ENCODE assay signal across 26 cellular contexts in the genomic region with DNA sequence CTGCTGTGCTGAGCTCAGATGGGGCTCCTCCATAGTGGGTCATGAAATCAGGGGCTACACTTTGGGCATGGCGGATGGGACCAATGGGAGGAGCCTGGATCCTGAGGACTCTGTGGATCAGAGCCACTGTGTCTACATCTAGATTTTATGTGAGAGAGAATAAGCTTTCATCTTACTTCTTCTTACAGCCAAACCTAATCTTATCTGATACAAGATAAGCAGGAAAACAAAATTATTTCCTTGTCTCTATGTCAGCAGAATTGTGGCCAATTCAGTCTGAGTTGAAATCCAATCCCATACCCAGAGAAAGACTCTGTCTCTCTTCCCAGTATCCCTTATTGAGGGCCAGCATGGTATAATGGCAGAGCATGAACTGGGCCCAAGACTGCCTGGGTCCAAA.
"Had no signal": no experiment of that assay in that cellular context is flagged by ENCODE, and none has a peak within 500 bp of the region (broad histone marks: within the 10 kb centered on the region; RNA-seq: fewer than 3 reads in every experiment).

No MANE protein-coding gene starts in this region.

- H3K36me3 Mint-ChIP-seq: naive B cell; natural killer cell; stimulated activated naive B cell treated with anti-CD40 and anti-IgM and Interleukin-4, amounts not matched to agents 10 μg/mL and 1 μg/mL and 100 μg/mL, for 72 hours had no signal

- H3K4me1 Mint-ChIP-seq: naive B cell, natural killer cell, nephron progenitor cell had no signal

- H3K27me3 ChIP-seq: left lung, right atrium auricular region, right lobe of liver, stomach, suprapubic skin, tibial artery, upper lobe of right lung had no signal

- H3K36me3 ChIP-seq: left lung, right atrium auricular region, right lobe of liver, stomach, suprapubic skin, thoracic aorta, tibial artery, upper lobe of right lung had no signal

- H3K4me3 ChIP-seq: left lung, lung, right atrium auricular region, right lobe of liver, stomach, suprapubic skin, thoracic aorta, tibial artery, upper lobe of right lung had no signal

- H2AFZ ChIP-seq: parathyroid adenoma had no signal

- ATAC-seq: left cardiac atrium; left lung; natural killer cell; right lobe of liver; stimulated activated naive B cell treated with anti-CD40 and anti-IgM and Interleukin-4, amounts not matched to agents 10 μg/mL and 1 μg/mL and 100 μg/mL, for 72 hours; stimulated activated naive CD8-positive, alpha-beta T cell treated with anti-CD3 and anti-CD28 coated beads, Interleukin-15, Interleukin-2, amounts not matched to agents 100 U/mL and 50 U/mL, for 24 hours; upper lobe of right lung had no signal

- FAIRE-seq: keratinocyte, urothelium cell line had no signal

- H3K27ac Mint-ChIP-seq: naive B cell; natural killer cell; nephron progenitor cell; stimulated activated naive B cell treated with anti-CD40 and anti-IgM and Interleukin-4, amounts not matched to agents 10 μg/mL and 1 μg/mL and 100 μg/mL, for 72 hours had no signal

- H3K79me2 ChIP-seq: parathyroid adenoma had no signal

- H3K9ac ChIP-seq: parathyroid adenoma had no signal

- H3K27ac ChIP-seq: left lung, parathyroid adenoma, right atrium auricular region, right lobe of liver, stomach, suprapubic skin, thoracic aorta, tibial artery, upper lobe of right lung had no signal

- H3K27me3 Mint-ChIP-seq: naive B cell; stimulated activated naive B cell treated with anti-CD40 and anti-IgM and Interleukin-4, amounts not matched to agents 10 μg/mL and 1 μg/mL and 100 μg/mL, for 72 hours had no signal

- H3K9me3 ChIP-seq: left lung, right atrium auricular region, right lobe of liver, stomach, suprapubic skin, thoracic aorta, tibial artery, upper lobe of right lung had no signal

- H3K4me1 ChIP-seq: left lung, parathyroid adenoma, right atrium auricular region, right lobe of liver, stomach, suprapubic skin, tibial artery, upper lobe of right lung had no signal

- DNase-seq: hippocampal formation; kidney glomerular epithelial cell; left cardiac atrium; left lung; naive B cell; natural killer cell; nephron progenitor cell; nucleus accumbens; right lobe of liver; stimulated activated CD4-positive, alpha-beta T cell treated with anti-CD3 and anti-CD28 coated beads, Interleukin-12 subunit alpha, Interleukin-12 subunit beta, amount 100 ng/mL, for 4 hours; stimulated activated CD4-positive, alpha-beta T cell treated with anti-CD3 and anti-CD28 coated beads, Interleukin-15, amount 100 ng/mL, for 24 hours; stimulated activated CD4-positive, alpha-beta T cell treated with anti-CD3 and anti-CD28 coated beads, Interleukin-2, amount 100 ng/mL, for 24 hours; stimulated activated CD4-positive, alpha-beta T cell treated with anti-CD3 and anti-CD28 coated beads, Interleukin-4, amount 100 ng/mL, for 1 hour; stimulated activated naive B cell treated with anti-CD40 and anti-IgM and Interleukin-4, amounts not matched to agents 10 μg/mL and 1 μg/mL and 100 μg/mL, for 72 hours; stimulated activated naive CD8-positive, alpha-beta T cell treated with anti-CD3 and anti-CD28 coated beads, Interleukin-15, Interleukin-2, amounts not matched to agents 100 U/mL and 50 U/mL, for 24 hours; stomach; tibial artery; trophoblast cell; upper lobe of right lung had no signal

- H3K4me3 Mint-ChIP-seq: naive B cell; natural killer cell; nephron progenitor cell; stimulated activated naive B cell treated with anti-CD40 and anti-IgM and Interleukin-4, amounts not matched to agents 10 μg/mL and 1 μg/mL and 100 μg/mL, for 72 hours had no signal

- H3K9me3 Mint-ChIP-seq: naive B cell; natural killer cell; nephron progenitor cell; stimulated activated naive B cell treated with anti-CD40 and anti-IgM and Interleukin-4, amounts not matched to agents 10 μg/mL and 1 μg/mL and 100 μg/mL, for 72 hours had no signal
